20 cellular contexts compared by ENCODE assay signal in genomic region chr10:86169506-86170254, GRCh38.
DNase-seq lines count a peak whose midpoint lies in the region; ATAC-seq and TF ChIP-seq lines count a peak whose summit lies in the region.
"Had no signal": no experiment of that assay in that cellular context is flagged by ENCODE, and none has a peak within 500 bp of the region (broad histone marks: within the 10 kb centered on the region; RNA-seq: fewer than 3 reads in every experiment).

No MANE protein-coding gene starts in this region.

- peaks cover 2% of the 10 kb centered on the region for H3K4me1 Mint-ChIP-seq in activated naive CD8-positive, alpha-beta T cell treated with anti-CD3 and anti-CD28 coated beads, Interleukin-2, amount 50 U/mL, for 24 hours
- H3K4me1 Mint-ChIP-seq: H9 had no signal

- no peaks in the 10 kb centered on the region for H3K9me3 Mint-ChIP-seq in activated naive CD8-positive, alpha-beta T cell treated with anti-CD3 and anti-CD28 coated beads, Interleukin-2, amount 50 U/mL, for 24 hours
- H3K9me3 Mint-ChIP-seq: CD8-positive, alpha-beta T cell; H9 had no signal

- ATAC-seq in activated naive CD8-positive, alpha-beta T cell treated with anti-CD3 and anti-CD28 coated beads, Interleukin-2, amount 50 U/mL, for 24 hours: peak; percentile 17
- ATAC-seq: CD8-positive, alpha-beta T cell; HepG2 had no signal

- H3K4me2 ChIP-seq in BLaER1 treated with 17β-estradiol and CSF1 and Interleukin-3, amounts not matched to agents 10 nM and 100 nM: peak overlapping the region; percentile 33 to 69 (median 60); a peak in 19 of 22 replicates
- H3K4me2 ChIP-seq in smooth muscle cell: peak overlapping the region; percentile 51

- H4K20me1 ChIP-seq in BLaER1 treated with 17β-estradiol and CSF1 and Interleukin-3, amounts not matched to agents 10 nM and 100 nM: peaks cover 0 to 9% (median 0%) of the 10 kb centered on the region in 11 experiments; a peak in 2 of 22 replicates
- peaks cover 23% of the 10 kb centered on the region for H4K20me1 ChIP-seq in smooth muscle cell (ENCODE audit: low read depth)

- H3K27me3 ChIP-seq in BLaER1 treated with 17β-estradiol and CSF1 and Interleukin-3, amounts not matched to agents 10 nM and 100 nM: no peaks in the 10 kb centered on the region
- H3K27me3 ChIP-seq in smooth muscle cell (ENCODE audit: low read depth): no peaks in the 10 kb centered on the region
- H3K27me3 ChIP-seq: MG63 had no signal

- H3K27ac ChIP-seq in BLaER1 treated with 17β-estradiol and CSF1 and Interleukin-3, amounts not matched to agents 10 nM and 100 nM: no peak overlapping the region
- no peak overlapping the region for H3K27ac ChIP-seq in smooth muscle cell (ENCODE audit: low read depth)
- H3K27ac ChIP-seq: RWPE1 had no signal

- H3K36me3 Mint-ChIP-seq in activated naive CD8-positive, alpha-beta T cell treated with anti-CD3 and anti-CD28 coated beads, Interleukin-2, amount 50 U/mL, for 24 hours (ENCODE audit: low read depth): no peaks in the 10 kb centered on the region
- H3K36me3 Mint-ChIP-seq: CD8-positive, alpha-beta T cell had no signal

- no peaks in the 10 kb centered on the region for H3K9me3 ChIP-seq in BLaER1 treated with 17β-estradiol and CSF1 and Interleukin-3, amounts not matched to agents 10 nM and 100 nM (replicated peaks in 1 of 11)
- H3K9me3 ChIP-seq in smooth muscle cell (replicated peaks; ENCODE audit: low read depth): no peaks in the 10 kb centered on the region
- H3K9me3 ChIP-seq: MG63 had no signal

- no peak overlapping the region for H3K4me3 Mint-ChIP-seq in activated naive CD8-positive, alpha-beta T cell treated with anti-CD3 and anti-CD28 coated beads, Interleukin-2, amount 50 U/mL, for 24 hours
- H3K4me3 Mint-ChIP-seq: B cell; CD8-positive, alpha-beta T cell; H9 had no signal

- no peak overlapping the region for H3K27ac Mint-ChIP-seq in activated naive CD8-positive, alpha-beta T cell treated with anti-CD3 and anti-CD28 coated beads, Interleukin-2, amount 50 U/mL, for 24 hours
- H3K27ac Mint-ChIP-seq: B cell; CD8-positive, alpha-beta T cell had no signal

- DNase-seq in HT1080 (ENCODE audit: low read depth) (peak; percentile 75), smooth muscle cell (lab: John Stamatoyannopoulos, UW; ENCODE audit: unreplicated experiment) (no peak), NCI-H510A (lab: John Stamatoyannopoulos, UW) (no peak), GM19240 (ENCODE audit: insufficient read length, low spot score) (no peak), T-helper 1 cell (no peak), NCI-H446 treated with DMSO at 0.1 percent for 48 hours (lab: John Stamatoyannopoulos, UW) (no peak)
- DNase-seq in activated naive CD8-positive, alpha-beta T cell treated with anti-CD3 and anti-CD28 coated beads, Interleukin-2, amount 50 U/mL, for 24 hours: no peak
- DNase-seq: CD8-positive, alpha-beta T cell; DMS79; H9; Karpas-422; MG63; NCI-H1417; NCI-H187 treated with DMSO at 0.1 percent for 48 hours; NK-92 treated with Interleukin-12 subunit alpha and Interleukin-12 subunit beta, amount 100 ng/mL, for 24 hours; OCI-M1 had no signal

- no peaks in the 10 kb centered on the region for H3F3A ChIP-seq in smooth muscle cell (ENCODE audit: low read depth)

- H3K79me2 ChIP-seq in smooth muscle cell (ENCODE audit: low read depth): no peaks in the 10 kb centered on the region

- H3K36me3 ChIP-seq in BLaER1 treated with 17β-estradiol and CSF1 and Interleukin-3, amounts not matched to agents 10 nM and 100 nM: no peaks in the 10 kb centered on the region
- no peaks in the 10 kb centered on the region for H3K36me3 ChIP-seq in smooth muscle cell (ENCODE audit: low read depth)
- H3K36me3 ChIP-seq: MG63 had no signal

- H3K4me3 ChIP-seq in BLaER1 treated with 17β-estradiol and CSF1 and Interleukin-3, amounts not matched to agents 10 nM and 100 nM: no peak overlapping the region
- H3K4me3 ChIP-seq in smooth muscle cell: no peak overlapping the region
- H3K4me3 ChIP-seq: MG63 had no signal

- WGBS in smooth muscle cell (ENCODE audit: low lambda C conversion rate): 91% methylated on average over 10 of the region's 10 CpGs

- no peak overlapping the region for H3K9ac ChIP-seq in BLaER1 treated with 17β-estradiol and CSF1 and Interleukin-3, amounts not matched to agents 10 nM and 100 nM
- H3K9ac ChIP-seq in smooth muscle cell (ENCODE audit: low read depth): no peak overlapping the region

- peaks cover 18 to 22% (median 21%) of the 10 kb centered on the region in 10 experiments for H3K4me1 ChIP-seq in BLaER1 treated with 17β-estradiol and CSF1 and Interleukin-3, amounts not matched to agents 10 nM and 100 nM
- H3K4me1 ChIP-seq in smooth muscle cell (ENCODE audit: low read depth): no peaks in the 10 kb centered on the region

- TF ChIP-seq CTCF in smooth muscle cell (IDR thresholded peaks at IDR 0.05; ENCODE audit: borderline replicate concordance, insufficient read depth, poor library complexity, severe bottlenecking): no peak

- peaks cover 2% of the 10 kb centered on the region for H3K27me3 Mint-ChIP-seq in activated naive CD8-positive, alpha-beta T cell treated with anti-CD3 and anti-CD28 coated beads, Interleukin-2, amount 50 U/mL, for 24 hours
- H3K27me3 Mint-ChIP-seq: B cell had no signal

- H2AFZ ChIP-seq in smooth muscle cell (ENCODE audit: low read depth): no peak overlapping the region
